Comparison of ENCODE assay signal across 28 cellular contexts in the genomic region with DNA sequence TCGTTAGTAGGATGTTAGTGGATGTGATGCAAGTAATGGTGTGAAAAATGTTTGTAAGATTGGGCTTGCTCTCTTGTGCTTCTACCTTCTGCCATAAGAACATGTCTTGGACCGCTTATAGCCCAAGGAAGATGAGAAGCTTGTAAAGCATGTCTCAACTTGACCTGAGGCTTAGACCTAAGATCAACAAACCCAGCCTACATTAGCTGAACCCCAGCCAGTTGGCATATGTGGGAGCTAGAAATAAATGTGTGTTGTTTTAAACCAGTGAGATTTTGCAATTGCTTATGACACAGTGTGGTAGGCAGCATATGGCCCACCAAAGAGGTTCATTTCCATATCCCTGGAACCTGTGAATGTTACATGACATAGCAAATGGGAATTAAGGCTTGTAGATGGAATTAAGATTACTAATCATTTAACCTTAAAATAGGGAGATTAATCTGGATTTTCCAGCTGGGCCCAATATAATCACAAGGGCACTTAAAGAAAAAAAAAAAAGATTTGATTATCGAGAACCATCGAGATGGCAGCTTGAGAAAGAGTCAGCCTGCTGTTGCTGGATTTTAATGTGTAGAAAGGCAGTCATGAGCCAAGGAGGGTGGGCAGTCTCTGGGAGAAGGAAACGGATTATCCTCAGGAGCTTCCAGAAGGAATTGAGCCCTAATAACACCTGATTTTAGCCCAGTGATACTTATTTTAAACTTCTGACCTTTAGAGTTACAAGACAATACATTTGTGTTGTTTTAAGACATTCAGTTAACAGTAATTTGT. TPM values are rescaled to one million over a fixed set of nuclear protein-coding genes. Genes with fewer than 3 reads are reported as not detected.
DNase-seq lines count a peak whose midpoint lies in the region; ATAC-seq, FAIRE-seq and TF ChIP-seq lines count a peak whose summit lies in the region.
"Had no signal": no experiment of that assay in that cellular context is flagged by ENCODE, and none has a peak within 500 bp of the region (broad histone marks: within the 10 kb centered on the region; RNA-seq: fewer than 3 reads in every experiment).

No MANE protein-coding gene starts in this region.

- H3K27ac ChIP-seq in foreskin keratinocyte (no peak overlapping the region), tibial artery (no peak overlapping the region)
- H3K27ac ChIP-seq: cardiac muscle cell, SJCRH30, VCaP had no signal

- H3K4me3 Mint-ChIP-seq in stimulated activated naive CD8-positive, alpha-beta T cell treated with anti-CD3 and anti-CD28 coated beads, Interleukin-15, amount 100 ng/mL, for 72 hours, result no peak overlapping the region
- H3K4me3 Mint-ChIP-seq: CD4-positive, CD25-positive, alpha-beta regulatory T cell; GM23338; naive thymus-derived CD8-positive, alpha-beta T cell had no signal

- intact Hi-C loops in tibial artery (cut with DNase I; ENCODE audit: low total_unique reads), result no loop called here

- peak; percentile 2 for DNase-seq in GM03348 (ENCODE audit: low spot score)
- peak; percentile 91 for DNase-seq in NCI-H446 treated with DMSO at 0.1 percent for 48 hours (lab: John Stamatoyannopoulos, UW)
- DNase-seq in bronchial epithelial cell (ENCODE audit: low read depth), result peak; percentile 98
- peak; percentile 93 to 95 for DNase-seq in foreskin keratinocyte
- no peak for DNase-seq in stimulated activated naive CD8-positive, alpha-beta T cell treated with anti-CD3 and anti-CD28 coated beads, Interleukin-15, amount 100 ng/mL, for 72 hours
- DNase-seq in anterior cingulate cortex (lab: John Stamatoyannopoulos, UW), result no peak
- no peak for DNase-seq in tibial artery
- DNase-seq: activated CD8-positive, alpha-beta memory T cell treated with anti-CD3 and anti-CD28 coated beads, Interleukin-2, amount 50 U/mL, for 4 hours; activated effector memory CD4-positive, alpha-beta T cell treated with Interleukin-2 at 50 U/mL for 16 hours; CD4-positive, CD25-positive, alpha-beta regulatory T cell; dermis blood vessel endothelial cell; GF-D8; Kasumi-1; left colon; naive thymus-derived CD8-positive, alpha-beta T cell; NCI-H1105; PC-3; SJCRH30; stimulated activated CD4-positive, alpha-beta T cell treated with anti-CD3 and anti-CD28 coated beads, Interleukin-2, amount 100 ng/mL, for 24 hours; stimulated activated naive CD4-positive, alpha-beta T cell treated with Interleukin-2 at 50 U/mL for 16 hours; T-helper 17 cell; trophoblast cell had no signal

- FAIRE-seq in bronchial epithelial cell (lab: Jason Lieb, UNC), result peak; percentile 52
- FAIRE-seq: endothelial cell of umbilical vein had no signal

- TF ChIP-seq CTCF in bronchial epithelial cell (IDR thresholded peaks at IDR 0.05; ENCODE audit: insufficient read depth, low read length, severe bottlenecking) (no peak), foreskin keratinocyte (conservative IDR thresholded peaks at IDR 0.05) (no peak), tibial artery (IDR thresholded peaks at IDR 0.05) (no peak)

- no peaks in the 10 kb centered on the region for H3K4me1 Mint-ChIP-seq in stimulated activated naive CD8-positive, alpha-beta T cell treated with anti-CD3 and anti-CD28 coated beads, Interleukin-15, amount 100 ng/mL, for 72 hours
- H3K4me1 Mint-ChIP-seq: CD4-positive, CD25-positive, alpha-beta regulatory T cell; GM23338; naive thymus-derived CD8-positive, alpha-beta T cell; T-helper 17 cell had no signal

- no peaks in the 10 kb centered on the region for H3K27me3 ChIP-seq in bronchial epithelial cell (ENCODE audit: control insufficient read depth, insufficient read depth, low read length)
- no peaks in the 10 kb centered on the region for H3K27me3 ChIP-seq in foreskin keratinocyte
- H3K27me3 ChIP-seq in tibial artery, result no peaks in the 10 kb centered on the region
- H3K27me3 ChIP-seq: cardiac muscle cell, SJCRH30 had no signal

- H3K27ac Mint-ChIP-seq in stimulated activated naive CD8-positive, alpha-beta T cell treated with anti-CD3 and anti-CD28 coated beads, Interleukin-15, amount 100 ng/mL, for 72 hours, result no peak overlapping the region
- H3K27ac Mint-ChIP-seq: CD4-positive, CD25-positive, alpha-beta regulatory T cell; GM23338; naive thymus-derived CD8-positive, alpha-beta T cell; T-helper 17 cell had no signal

- H3K4me1 ChIP-seq in foreskin keratinocyte, result peaks cover 5% of the 10 kb centered on the region
- peaks cover 0 to 5% (median 0%) of the 10 kb centered on the region in 4 donors for H3K4me1 ChIP-seq in tibial artery
- H3K4me1 ChIP-seq: SJCRH30 had no signal

- ATAC-seq in foreskin keratinocyte, result peak; percentile 96
- ATAC-seq in HG03095 (IDR thresholded peaks at IDR 0.05; ENCODE audit: unreplicated experiment), result no peak
- no peak for ATAC-seq in stimulated activated naive CD8-positive, alpha-beta T cell treated with anti-CD3 and anti-CD28 coated beads, Interleukin-15, amount 100 ng/mL, for 72 hours
- ATAC-seq: GM23338; left colon; naive thymus-derived CD8-positive, alpha-beta T cell; PC-3; T-helper 17 cell had no signal

- H3K36me3 ChIP-seq in bronchial epithelial cell (ENCODE audit: control insufficient read depth, insufficient read depth, low read length) (no peaks in the 10 kb centered on the region), tibial artery (no peaks in the 10 kb centered on the region)
- H3K36me3 ChIP-seq: cardiac muscle cell, SJCRH30 had no signal

- H3K27me3 Mint-ChIP-seq in stimulated activated naive CD8-positive, alpha-beta T cell treated with anti-CD3 and anti-CD28 coated beads, Interleukin-15, amount 100 ng/mL, for 72 hours, result no peaks in the 10 kb centered on the region
- H3K27me3 Mint-ChIP-seq: CD4-positive, CD25-positive, alpha-beta regulatory T cell; T-helper 17 cell had no signal

- no peaks in the 10 kb centered on the region for H3K9me3 ChIP-seq in tibial artery

- H3K4me3 ChIP-seq in bronchial epithelial cell (ENCODE audit: low read depth, low read length), result no peak overlapping the region
- no peak overlapping the region for H3K4me3 ChIP-seq in tibial artery
- H3K4me3 ChIP-seq: cardiac muscle cell, GM23338, SJCRH30 had no signal

- no peaks in the 10 kb centered on the region for H3K9me3 Mint-ChIP-seq in stimulated activated naive CD8-positive, alpha-beta T cell treated with anti-CD3 and anti-CD28 coated beads, Interleukin-15, amount 100 ng/mL, for 72 hours
- H3K9me3 Mint-ChIP-seq: GM23338 had no signal

RNA-seq across cellular contexts. Expression of a gene that starts 27.3 kb away (rescaled TPM):
- total RNA-seq in bronchial epithelial cell (0.26 and 1.1 TPM in 2 replicates), foreskin keratinocyte (0.04 and 0.10 TPM in 2 replicates)
- polyA plus RNA-seq in foreskin keratinocyte, result 0.02 TPM in 1 of 2 replicates, not detected in the other
- total RNA-seq: CD4-positive, CD25-positive, alpha-beta regulatory T cell; HT-29; naive thymus-derived CD8-positive, alpha-beta T cell; T-helper 17 cell had no signal
- polyA plus RNA-seq: CD4-positive, CD25-positive, alpha-beta regulatory T cell; naive thymus-derived CD8-positive, alpha-beta T cell had no signal

Comparison
In these comparisons a context has a peak if more than half of its experiments do, and no peak if none do; other contexts are left out.
1. DNase-seq: peak in GM03348 (single experiment), NCI-H446 treated with DMSO at 0.1 percent for 48 hours (single experiment), bronchial epithelial cell (single experiment) and foreskin keratinocyte (2 of 2); none in stimulated activated naive CD8-positive, alpha-beta T cell treated with anti-CD3 and anti-CD28 coated beads, Interleukin-15, amount 100 ng/mL, for 72 hours (0 of 2), anterior cingulate cortex (0 of 58) and tibial artery (0 of 2).